In the genomic region with DNA sequence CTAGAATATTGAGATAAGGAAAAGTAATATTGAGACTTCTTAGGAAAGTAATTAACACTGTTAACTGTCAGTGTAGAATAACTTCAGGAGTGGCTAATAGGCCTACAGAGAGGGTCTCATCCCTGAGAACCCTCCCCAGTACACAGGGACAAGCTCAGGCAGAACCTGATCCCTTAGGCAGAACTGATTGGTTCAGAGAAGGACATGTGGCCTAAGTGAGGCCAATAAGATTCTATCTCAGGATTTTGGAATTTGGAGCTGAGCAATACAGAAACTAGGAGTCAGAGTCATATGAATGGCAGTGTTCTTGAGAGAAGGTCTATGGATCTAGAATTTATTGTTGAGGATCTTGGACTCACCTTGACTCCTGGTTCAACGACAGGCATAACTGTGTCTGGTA, we compare ENCODE assay signal across 20 cellular contexts.
"Had no signal": no experiment of that assay in that cellular context is flagged by ENCODE, and none has a peak within 500 bp of the region (broad histone marks: within the 10 kb centered on the region; RNA-seq: fewer than 3 reads in every experiment).

No MANE protein-coding gene starts in this region.

- H3K27ac ChIP-seq: gastrocnemius medialis, heart right ventricle, pancreas, stomach, thoracic aorta, transverse colon had no signal

- H3K27ac Mint-ChIP-seq: mesothelial cell of epicardium; natural killer cell treated with Interleukin-12 subunit alpha and Interleukin-12 subunit beta and Interleukin-15 and Interleukin-18, amount 100 ng/mL, for 72 hours; progenitor cell of endocrine pancreas had no signal

- H3K4me1 ChIP-seq: gastrocnemius medialis, heart right ventricle, pancreas, stomach, transverse colon had no signal

- H3K4me1 Mint-ChIP-seq: mesothelial cell of epicardium had no signal

- H3K36me3 ChIP-seq: gastrocnemius medialis, heart right ventricle, pancreas, stomach, thoracic aorta, transverse colon had no signal

- H3K9me3 Mint-ChIP-seq: mesothelial cell of epicardium; natural killer cell treated with Interleukin-12 subunit alpha and Interleukin-12 subunit beta and Interleukin-15 and Interleukin-18, amount 100 ng/mL, for 72 hours had no signal

- H3K4me3 ChIP-seq: gastrocnemius medialis, heart right ventricle, pancreas, stomach, thoracic aorta, transverse colon had no signal

- DNase-seq: effector memory CD4-positive, alpha-beta T cell; gastrocnemius medialis; heart right ventricle; hypothalamus; islet precursor cell; occipital lobe; pancreas; right cardiac atrium; small intestine; stimulated activated CD4-positive, alpha-beta T cell treated with anti-CD3 and anti-CD28 coated beads, Interleukin-12 subunit alpha, Interleukin-12 subunit beta, amount 100 ng/mL, for 4 hours; stimulated activated naive CD4-positive, alpha-beta T cell; stomach; substantia nigra; transverse colon had no signal

- ATAC-seq: esophagus mucosa; gastrocnemius medialis; heart right ventricle; left lobe of liver; natural killer cell treated with Interleukin-12 subunit alpha and Interleukin-12 subunit beta and Interleukin-15 and Interleukin-18, amount 100 ng/mL, for 72 hours; pancreas; right cardiac atrium had no signal

- H3K4me3 Mint-ChIP-seq: mesothelial cell of epicardium; natural killer cell treated with Interleukin-12 subunit alpha and Interleukin-12 subunit beta and Interleukin-15 and Interleukin-18, amount 100 ng/mL, for 72 hours had no signal

- H3K9me3 ChIP-seq: gastrocnemius medialis, heart right ventricle, pancreas, stomach, thoracic aorta, transverse colon had no signal

- H3K36me3 Mint-ChIP-seq: mesothelial cell of epicardium; natural killer cell treated with Interleukin-12 subunit alpha and Interleukin-12 subunit beta and Interleukin-15 and Interleukin-18, amount 100 ng/mL, for 72 hours had no signal
